In genomic region chr9:86080112-86080579, GRCh38 we compare ENCODE assay signal across 16 cellular contexts.
"Had no signal": no experiment of that assay in that cellular context is flagged by ENCODE, and none has a peak within 500 bp of the region (broad histone marks: within the 10 kb centered on the region; RNA-seq: fewer than 3 reads in every experiment).

No MANE protein-coding gene starts in this region.

- H3K27me3 Mint-ChIP-seq: activated CD4-positive, alpha-beta memory T cell treated with anti-CD3 and anti-CD28 coated beads for 36 hours; central memory CD8-positive, alpha-beta T cell; dendritic cell treated with granulocyte-macrophage colony-stimulating factor and Interleukin-4, amounts not matched to agents 40 ng/mL and 50 ng/mL, for 4 days; natural killer cell treated with Interleukin-12 subunit alpha and Interleukin-12 subunit beta and Interleukin-15 and Interleukin-18, amount 100 ng/mL, for 72 hours; stimulated activated naive CD8-positive, alpha-beta T cell treated with anti-CD3 and anti-CD28 coated beads, Interleukin-15, amount 100 ng/mL, for 72 hours had no signal

- H3K27ac Mint-ChIP-seq: activated CD4-positive, alpha-beta memory T cell treated with anti-CD3 and anti-CD28 coated beads for 36 hours; dendritic cell treated with granulocyte-macrophage colony-stimulating factor and Interleukin-4, amounts not matched to agents 40 ng/mL and 50 ng/mL, for 4 days; natural killer cell treated with Interleukin-12 subunit alpha and Interleukin-12 subunit beta and Interleukin-15 and Interleukin-18, amount 100 ng/mL, for 72 hours; stimulated activated naive CD8-positive, alpha-beta T cell treated with anti-CD3 and anti-CD28 coated beads, Interleukin-15, amount 100 ng/mL, for 72 hours had no signal

- ATAC-seq: esophagus mucosa; natural killer cell treated with Interleukin-12 subunit alpha and Interleukin-12 subunit beta and Interleukin-15 and Interleukin-18, amount 100 ng/mL, for 72 hours; stimulated activated naive CD8-positive, alpha-beta T cell treated with anti-CD3 and anti-CD28 coated beads, Interleukin-15, amount 100 ng/mL, for 72 hours had no signal

- H3K36me3 ChIP-seq: ascending aorta, ovary, thoracic aorta had no signal

- FAIRE-seq: urothelium cell line had no signal

- H3K9me3 Mint-ChIP-seq: activated CD4-positive, alpha-beta memory T cell treated with anti-CD3 and anti-CD28 coated beads for 36 hours; central memory CD8-positive, alpha-beta T cell; dendritic cell treated with granulocyte-macrophage colony-stimulating factor and Interleukin-4, amounts not matched to agents 40 ng/mL and 50 ng/mL, for 4 days; immature natural killer cell; natural killer cell treated with Interleukin-12 subunit alpha and Interleukin-12 subunit beta and Interleukin-15 and Interleukin-18, amount 100 ng/mL, for 72 hours; stimulated activated naive CD8-positive, alpha-beta T cell treated with anti-CD3 and anti-CD28 coated beads, Interleukin-15, amount 100 ng/mL, for 72 hours had no signal

- H3K9me3 ChIP-seq: ascending aorta, ovary, thoracic aorta had no signal

- H3K4me3 Mint-ChIP-seq: activated CD4-positive, alpha-beta memory T cell treated with anti-CD3 and anti-CD28 coated beads for 36 hours; central memory CD8-positive, alpha-beta T cell; dendritic cell treated with granulocyte-macrophage colony-stimulating factor and Interleukin-4, amounts not matched to agents 40 ng/mL and 50 ng/mL, for 4 days; immature natural killer cell; natural killer cell treated with Interleukin-12 subunit alpha and Interleukin-12 subunit beta and Interleukin-15 and Interleukin-18, amount 100 ng/mL, for 72 hours; stimulated activated naive CD8-positive, alpha-beta T cell treated with anti-CD3 and anti-CD28 coated beads, Interleukin-15, amount 100 ng/mL, for 72 hours had no signal

- H3K27ac ChIP-seq: ascending aorta, ovary, thoracic aorta had no signal

- H3K4me3 ChIP-seq: ascending aorta, thoracic aorta had no signal

- H3K36me3 Mint-ChIP-seq: activated CD4-positive, alpha-beta memory T cell treated with anti-CD3 and anti-CD28 coated beads for 36 hours; natural killer cell treated with Interleukin-12 subunit alpha and Interleukin-12 subunit beta and Interleukin-15 and Interleukin-18, amount 100 ng/mL, for 72 hours had no signal

- H3K27me3 ChIP-seq: ascending aorta, ovary had no signal

- H3K4me1 ChIP-seq: ascending aorta had no signal

- DNase-seq: activated CD4-positive, alpha-beta memory T cell treated with anti-CD3 and anti-CD28 coated beads for 36 hours; activated T-cell treated with anti-CD3 and anti-CD28 coated beads, Interleukin-2, amount 50 U/mL, for 48 hours; glutamatergic neuron; immature natural killer cell; left cardiac atrium; mammary epithelial cell; ovary; stimulated activated CD4-positive, alpha-beta T cell treated with anti-CD3 and anti-CD28 coated beads, Interleukin-4, amount 100 ng/mL, for 4 hours; stimulated activated naive CD8-positive, alpha-beta T cell treated with anti-CD3 and anti-CD28 coated beads, Interleukin-15, amount 100 ng/mL, for 72 hours had no signal
